In genomic region chr1:55589656-55590297, GRCh38 we compare ENCODE assay signal across 14 cellular contexts.
DNase-seq lines count a peak whose midpoint lies in the region; ATAC-seq and TF ChIP-seq lines count a peak whose summit lies in the region.
"Had no signal": no experiment of that assay in that cellular context is flagged by ENCODE, and none has a peak within 500 bp of the region (broad histone marks: within the 10 kb centered on the region; RNA-seq: fewer than 3 reads in every experiment).

No MANE protein-coding gene starts in this region.

- no peaks in the 10 kb centered on the region for H3K27me3 ChIP-seq in vagina
- H3K27me3 ChIP-seq in PC-3 (ENCODE audit: low read length) = no peaks in the 10 kb centered on the region
- H3K27me3 ChIP-seq: adrenal gland had no signal

- no peak for TF ChIP-seq CTCF in fibroblast of the aortic adventitia (IDR thresholded peaks at IDR 0.05; ENCODE audit: insufficient read depth, low read length)
- TF ChIP-seq CTCF in osteocyte (IDR thresholded peaks at IDR 0.05) = no peak
- no peak for TF ChIP-seq CTCF in vagina (IDR thresholded peaks at IDR 0.05)
- TF ChIP-seq CTCF in endothelial cell (IDR thresholded peaks at IDR 0.05; ENCODE audit: unreplicated experiment) = no peak
- TF ChIP-seq CTCF in PC-3 (conservative IDR thresholded peaks at IDR 0.05; ENCODE audit: low read depth, low read length) = no peak

- DNase-seq in amniotic epithelial cell (ENCODE audit: low read depth) = peak; percentile 32
- peak; percentile 87 for DNase-seq in fibroblast of the aortic adventitia (ENCODE audit: low read depth)
- no peak for DNase-seq in osteocyte (ENCODE audit: extremely low spot score, unreplicated experiment)
- DNase-seq in vagina (ENCODE audit: extremely low spot score in 2 of 2) = no peak
- DNase-seq in naive thymus-derived CD8-positive, alpha-beta T cell = no peak
- no peak for DNase-seq in endothelial cell (ENCODE audit: low spot score)
- DNase-seq in PC-3 = no peak
- DNase-seq: adrenal gland; Calu3; endodermal cell; NCI-H1105; NCI-H524 treated with DMSO at 0.1 percent for 48 hours; stimulated activated CD4-positive, alpha-beta T cell treated with anti-CD3 and anti-CD28 coated beads, Interleukin-2, amount 100 ng/mL, for 24 hours; stimulated activated naive CD4-positive, alpha-beta T cell had no signal

- H3K27ac Mint-ChIP-seq in osteocyte (ENCODE audit: unreplicated experiment) (peak overlapping the region; percentile 90), endothelial cell (ENCODE audit: unreplicated experiment) (no peak overlapping the region)
- H3K27ac Mint-ChIP-seq in naive thymus-derived CD8-positive, alpha-beta T cell = no peak overlapping the region
- H3K27ac Mint-ChIP-seq: endodermal cell had no signal

- H3K79me2 ChIP-seq in PC-3 (ENCODE audit: low read length) = no peaks in the 10 kb centered on the region

- H3K9ac ChIP-seq in PC-3 (ENCODE audit: low read length) = no peak overlapping the region

- H4K20me1 ChIP-seq in PC-3 (ENCODE audit: low read length) = no peaks in the 10 kb centered on the region

- H3K9me3 Mint-ChIP-seq in osteocyte (ENCODE audit: unreplicated experiment) (no peaks in the 10 kb centered on the region), endothelial cell (ENCODE audit: unreplicated experiment) (no peaks in the 10 kb centered on the region)
- peaks cover 0 to 4% (median 0%) of the 10 kb centered on the region in 9 donors for H3K9me3 Mint-ChIP-seq in naive thymus-derived CD8-positive, alpha-beta T cell
- H3K9me3 Mint-ChIP-seq: endodermal cell had no signal

- H3F3A ChIP-seq in PC-3 (ENCODE audit: low read length, unreplicated experiment) = no peaks in the 10 kb centered on the region

- H3K27me3 Mint-ChIP-seq in osteocyte (ENCODE audit: unreplicated experiment) (no peaks in the 10 kb centered on the region), endothelial cell (ENCODE audit: unreplicated experiment) (peaks cover 3% of the 10 kb centered on the region)
- H3K27me3 Mint-ChIP-seq in naive thymus-derived CD8-positive, alpha-beta T cell = peaks cover 5 to 36% (median 10%) of the 10 kb centered on the region in 5 donors

- peaks cover 49% of the 10 kb centered on the region for H3K4me1 ChIP-seq in vagina
- H3K4me1 ChIP-seq in PC-3 (ENCODE audit: insufficient read depth, low read length) = peaks cover 6% of the 10 kb centered on the region
- H3K4me1 ChIP-seq: adrenal gland had no signal

- intact Hi-C loops in vagina (cut with DNase I) = loop anchor here (10.0 kb wide), 1 partner anchor 45 kb away; no protein-coding TSS in a partner anchor
- intact Hi-C loops in PC-3 (cut with micrococcal nuclease) = loop anchor here (10.0 kb wide), 1 partner anchor 995 kb away; no protein-coding TSS in a partner anchor

- no peak for TF ChIP-seq POLR2A in vagina (IDR thresholded peaks at IDR 0.05)

- peaks cover 55% of the 10 kb centered on the region for H3K4me1 Mint-ChIP-seq in osteocyte (ENCODE audit: unreplicated experiment)
- no peaks in the 10 kb centered on the region for H3K4me1 Mint-ChIP-seq in naive thymus-derived CD8-positive, alpha-beta T cell
- H3K4me1 Mint-ChIP-seq in endothelial cell (ENCODE audit: unreplicated experiment) = peaks cover 4% of the 10 kb centered on the region

- POLR2A ChIA-PET in naive thymus-derived CD8-positive, alpha-beta T cell (lab: Charles Lee) = no interaction called here
- POLR2A ChIA-PET in PC-3 (lab: Charles Lee; ENCODE audit: unreplicated experiment) = no interaction called here

- no TSS peak for BruUV-seq in PC-3 (replicated peaks; lab: Mats Ljungman, UMichigan)

- H3K4me2 ChIP-seq in PC-3 (ENCODE audit: low read length) = no peak overlapping the region

- H3K9me3 ChIP-seq in vagina (no peaks in the 10 kb centered on the region), PC-3 (ENCODE audit: low read length) (no peaks in the 10 kb centered on the region)
- H3K9me3 ChIP-seq: adrenal gland had no signal

- no peak overlapping the region for H3K4me3 Mint-ChIP-seq in osteocyte (ENCODE audit: unreplicated experiment)
- H3K4me3 Mint-ChIP-seq in naive thymus-derived CD8-positive, alpha-beta T cell = no peak overlapping the region
- H3K4me3 Mint-ChIP-seq in endothelial cell (ENCODE audit: unreplicated experiment) = no peak overlapping the region
- H3K4me3 Mint-ChIP-seq: endodermal cell had no signal

- H3K36me3 Mint-ChIP-seq in osteocyte (ENCODE audit: unreplicated experiment) = no peaks in the 10 kb centered on the region
- H3K36me3 Mint-ChIP-seq in naive thymus-derived CD8-positive, alpha-beta T cell = no peaks in the 10 kb centered on the region
- H3K36me3 Mint-ChIP-seq in endothelial cell (ENCODE audit: low read depth, unreplicated experiment) = no peaks in the 10 kb centered on the region

- no peak for ATAC-seq in naive thymus-derived CD8-positive, alpha-beta T cell
- ATAC-seq in PC-3 = no peak

- H2AFZ ChIP-seq in PC-3 (ENCODE audit: low read length) = no peak overlapping the region

- H3K36me3 ChIP-seq in vagina (no peaks in the 10 kb centered on the region), PC-3 (ENCODE audit: low read depth, low read length) (no peaks in the 10 kb centered on the region)
- H3K36me3 ChIP-seq: adrenal gland had no signal

- H3K27ac ChIP-seq in vagina (peak overlapping the region; percentile 91), PC-3 (ENCODE audit: low read length) (no peak overlapping the region)

- CTCF ChIA-PET in PC-3 (lab: Charles Lee) = no interaction called here

- H3K4me3 ChIP-seq in fibroblast of the aortic adventitia (ENCODE audit: low read depth, low read length) (no peak overlapping the region), vagina (no peak overlapping the region), PC-3 (ENCODE audit: low read length) (no peak overlapping the region)
- H3K4me3 ChIP-seq: adrenal gland had no signal

- no peaks in the 10 kb centered on the region for H3K9me2 ChIP-seq in PC-3 (replicated peaks; ENCODE audit: low read length)

Comparison
In these comparisons a context has a peak if more than half of its experiments do, and no peak if none do; other contexts are left out.
1. DNase-seq: peak in amniotic epithelial cell (single experiment) and fibroblast of the aortic adventitia (single experiment); none in osteocyte (single experiment), vagina (0 of 2), naive thymus-derived CD8-positive, alpha-beta T cell (0 of 10), endothelial cell (single experiment) and PC-3 (single experiment).